8 cellular contexts compared by ENCODE assay signal in genomic region chr1:41788427-41788826, GRCh38.
"Had no signal": no experiment of that assay in that cellular context is flagged by ENCODE, and none has a peak within 500 bp of the region (broad histone marks: within the 10 kb centered on the region; RNA-seq: fewer than 3 reads in every experiment).

No MANE protein-coding gene starts in this region.

- H3K27ac ChIP-seq: GM23248 had no signal

- H3K4me3 ChIP-seq: GM23248, K562 had no signal

- DNase-seq: GM23248, GOT3, H9, HCEC 1CT, IMR-90 had no signal

- H3K9ac ChIP-seq: GM23248 had no signal

- FAIRE-seq: H54, HTR-8/SVneo, K562 had no signal

- H2AFZ ChIP-seq: GM23248 had no signal
